ENCODE assay signal across 27 cellular contexts in the genomic region with DNA sequence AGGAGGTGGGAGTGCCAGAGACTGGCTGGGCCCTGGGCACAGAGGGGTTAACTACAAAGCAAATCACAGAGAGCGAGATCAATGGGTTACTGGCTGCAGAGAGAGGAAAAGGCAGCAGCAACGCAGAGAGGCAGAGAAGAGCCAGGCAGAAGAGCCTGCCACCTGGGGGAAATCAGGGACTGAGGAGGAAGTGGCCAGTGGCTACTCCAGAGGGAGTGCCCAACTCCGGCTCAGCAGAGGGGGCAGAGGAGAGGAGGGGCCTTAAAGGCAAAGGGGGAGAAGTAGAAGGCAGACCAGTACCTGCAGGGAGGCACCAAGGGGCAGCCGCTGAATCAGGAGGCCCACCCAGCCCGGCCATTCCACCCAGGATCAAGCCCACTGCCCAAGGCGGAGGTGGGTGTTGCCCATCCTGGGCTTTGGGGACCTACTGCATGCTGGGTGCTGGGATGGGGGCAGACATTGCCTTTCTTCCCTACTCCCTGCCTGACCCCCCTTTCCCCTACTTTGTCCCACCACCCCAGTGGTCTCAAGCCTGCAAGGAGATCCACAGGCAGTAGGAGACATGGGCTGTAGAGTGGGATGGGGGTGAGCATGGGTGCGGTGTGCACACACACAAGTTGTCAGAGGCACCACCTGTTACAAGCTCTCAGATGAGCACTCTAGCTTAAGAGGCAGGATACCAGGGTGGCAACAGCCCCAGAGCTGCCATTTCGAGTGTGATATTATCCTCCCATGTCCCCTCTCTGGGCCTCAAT. TPM values are rescaled to one million over a fixed set of nuclear protein-coding genes. Genes with fewer than 3 reads are reported as not detected.
DNase-seq lines count a peak whose midpoint lies in the region; ATAC-seq, FAIRE-seq and TF ChIP-seq lines count a peak whose summit lies in the region.
"Had no signal": no experiment of that assay in that cellular context is flagged by ENCODE, and none has a peak within 500 bp of the region (broad histone marks: within the 10 kb centered on the region; RNA-seq: fewer than 3 reads in every experiment).

No MANE protein-coding gene starts in this region.

- peaks cover 0 to 21% of the 10 kb centered on the region in 2 donors for H3K27me3 Mint-ChIP-seq in natural killer cell (ENCODE audit: low read depth in 2 of 2)
- H3K27me3 Mint-ChIP-seq in Caco-2 (ENCODE audit: insufficient read depth, unreplicated experiment), result no peaks in the 10 kb centered on the region

- no peaks in the 10 kb centered on the region for H3K36me3 Mint-ChIP-seq in natural killer cell
- peaks cover 19% of the 10 kb centered on the region for H3K36me3 Mint-ChIP-seq in Caco-2 (ENCODE audit: insufficient read depth, unreplicated experiment)
- H3K36me3 Mint-ChIP-seq: activated naive CD4-positive, alpha-beta T cell treated with anti-CD3 and anti-CD28 coated beads, Interleukin-2, amount 10 ng/mL, durations not matched to agents 7 days and 5 days; CD4-positive, alpha-beta memory T cell had no signal

- WGBS in K562 (ENCODE audit: insufficient coverage, low coverage, missing lambda C conversion rate), result 39% methylated on average over 6 of the region's 8 CpGs

- no peaks in the 10 kb centered on the region for H3K27me3 ChIP-seq in K562 (ENCODE audit: control insufficient read depth in 2 of 2, insufficient read depth in 2 of 2, low read length in 2 of 2)
- peaks cover 26% of the 10 kb centered on the region for H3K27me3 ChIP-seq in WERI-Rb-1 (ENCODE audit: insufficient read depth, low read depth, severe bottlenecking)
- no peaks in the 10 kb centered on the region for H3K27me3 ChIP-seq in Caco-2 (replicated peaks; ENCODE audit: control insufficient read depth, insufficient read depth, low read length)

- in situ Hi-C loops in K562 (cut with MboI), result no loop called here

- no peaks in the 10 kb centered on the region for H3K9me3 Mint-ChIP-seq in natural killer cell
- H3K9me3 Mint-ChIP-seq in Caco-2 (ENCODE audit: unreplicated experiment), result no peaks in the 10 kb centered on the region
- H3K9me3 Mint-ChIP-seq: activated naive CD4-positive, alpha-beta T cell treated with anti-CD3 and anti-CD28 coated beads, Interleukin-2, amount 10 ng/mL, durations not matched to agents 7 days and 5 days; CD4-positive, alpha-beta memory T cell; stimulated activated naive B cell treated with anti-CD40 and anti-IgM and Interleukin-4, amounts not matched to agents 10 μg/mL and 1 μg/mL and 100 μg/mL, for 72 hours had no signal

- intact Hi-C loops in K562 (cut with micrococcal nuclease) (no loop called here), natural killer cell (cut with micrococcal nuclease) (no loop called here), Caco-2 (cut with micrococcal nuclease; ENCODE audit: unreplicated experiment) (no loop called here)

- DNase-seq in D721Med (ENCODE audit: insufficient read length, low spot score) (peak; percentile 5), HuH-7 (ENCODE audit: low spot score) (peak; percentile 63), K562 (ENCODE audit: extremely low read depth in 1 of 4, low spot score in 3 of 4) (no peak), natural killer cell (no peak), NCI-H146 (lab: John Stamatoyannopoulos, UW) (no peak), WERI-Rb-1 (no peak), Caco-2 (no peak)
- DNase-seq: activated CD4-positive, alpha-beta T cell treated with anti-CD3 and anti-CD28 coated beads for 36 hours; activated naive CD4-positive, alpha-beta T cell treated with anti-CD3 and anti-CD28 coated beads, Interleukin-2, amount 10 ng/mL, durations not matched to agents 7 days and 5 days; activated T-cell treated with anti-CD3 and anti-CD28 coated beads, Interleukin-2, amount 50 U/mL, for 48 hours; amygdala; CD4-positive, alpha-beta memory T cell; DMS79 treated with DMSO at 0.1 percent for 48 hours; midbrain; NCI-H1436; NCI-H526 treated with DMSO at 0.1 percent for 48 hours; stimulated activated naive B cell treated with anti-CD40 and anti-IgM and Interleukin-4, amounts not matched to agents 10 μg/mL and 1 μg/mL and 100 μg/mL, for 72 hours had no signal

- H3K4me3 Mint-ChIP-seq in natural killer cell (peak overlapping the region; percentile 21), Caco-2 (ENCODE audit: unreplicated experiment) (no peak overlapping the region)
- H3K4me3 Mint-ChIP-seq: activated CD4-positive, alpha-beta T cell treated with anti-CD3 and anti-CD28 coated beads for 36 hours; activated naive CD4-positive, alpha-beta T cell treated with anti-CD3 and anti-CD28 coated beads, Interleukin-2, amount 10 ng/mL, durations not matched to agents 7 days and 5 days; stimulated activated naive B cell treated with anti-CD40 and anti-IgM and Interleukin-4, amounts not matched to agents 10 μg/mL and 1 μg/mL and 100 μg/mL, for 72 hours had no signal

- no peak overlapping the region for H3K27ac Mint-ChIP-seq in natural killer cell
- no peak overlapping the region for H3K27ac Mint-ChIP-seq in Caco-2 (ENCODE audit: unreplicated experiment)
- H3K27ac Mint-ChIP-seq: activated CD4-positive, alpha-beta T cell treated with anti-CD3 and anti-CD28 coated beads for 36 hours; stimulated activated naive B cell treated with anti-CD40 and anti-IgM and Interleukin-4, amounts not matched to agents 10 μg/mL and 1 μg/mL and 100 μg/mL, for 72 hours had no signal

- H3K4me1 ChIP-seq in K562 (replicated peaks in 1 of 2; ENCODE audit: control insufficient read depth in 2 of 2, insufficient read depth in 2 of 2, low read length in 2 of 2) (peaks cover 7 to 23% of the 10 kb centered on the region in 2 experiments; a peak in 4 of 5 replicates), Caco-2 (peaks cover 9% of the 10 kb centered on the region)

- H3K9ac ChIP-seq in K562 (ENCODE audit: insufficient read depth in 1 of 2, low read depth in 2 of 2, low read length in 2 of 2), result no peak overlapping the region

- H3K79me2 ChIP-seq in K562 (ENCODE audit: control insufficient read depth, insufficient read depth, low read length), result no peaks in the 10 kb centered on the region

- POLR2A ChIA-PET in K562 (lab: Yijun Ruan, JAX), result no interaction called here
- POLR2A ChIA-PET in Caco-2 (lab: Charles Lee), result interaction anchor here (0.5 kb wide), 1 partner anchor 18 kb away, joined by 9 read pairs; no protein-coding TSS in a partner anchor

- H4K20me1 ChIP-seq in K562 (replicated peaks; ENCODE audit: control insufficient read depth, insufficient read depth, low read length), result no peaks in the 10 kb centered on the region

- no TSS peak for BruUV-seq in K562 (replicated peaks; lab: Mats Ljungman, UMichigan)
- BruUV-seq in Caco-2 (replicated peaks; lab: Mats Ljungman, UMichigan), result no TSS peak

- H3K9me3 ChIP-seq in K562 (replicated peaks; ENCODE audit: control insufficient read depth, insufficient read depth, low read depth, low read length) (no peaks in the 10 kb centered on the region), WERI-Rb-1 (ENCODE audit: severe bottlenecking) (no peaks in the 10 kb centered on the region), Caco-2 (no peaks in the 10 kb centered on the region)
- H3K9me3 ChIP-seq: neutrophil, thoracic aorta had no signal

- no peak overlapping the region for H2AFZ ChIP-seq in K562 (ENCODE audit: low read depth, low read length)

- no peak overlapping the region; the same call in 1 of the 2 replicates for H3K4me2 ChIP-seq in K562 (ENCODE audit: insufficient read depth, low read length)

- no peak overlapping the region for H3K27ac ChIP-seq in K562 (ENCODE audit: extremely low read depth, low read depth, low read length)
- H3K27ac ChIP-seq in WERI-Rb-1, result no peak overlapping the region
- H3K27ac ChIP-seq: cardiac muscle cell, neutrophil, RWPE1, skin epidermis, thoracic aorta had no signal

- no peaks in the 10 kb centered on the region for H3K9me1 ChIP-seq in K562 (ENCODE audit: control insufficient read depth, insufficient read depth, low read length)

- H3K36me3 ChIP-seq in K562 (ENCODE audit: control insufficient read depth, insufficient read depth, low read length) (peaks cover 3% of the 10 kb centered on the region; the same call in 2 of the 3 replicates), WERI-Rb-1 (no peaks in the 10 kb centered on the region), Caco-2 (ENCODE audit: control insufficient read depth, insufficient read depth, low read length) (no peaks in the 10 kb centered on the region)
- H3K36me3 ChIP-seq: cardiac muscle cell, neutrophil, thoracic aorta had no signal

- CTCF ChIA-PET in K562 (lab: Yijun Ruan, JAX; ENCODE audit: low intra/inter-chr PET ratio), result no interaction called here
- CTCF ChIA-PET in Caco-2 (lab: Charles Lee), result interaction anchor here (0.9 kb wide), 1 partner anchor 41 kb away, joined by 6 read pairs; no protein-coding TSS in a partner anchor

- no peak for TF ChIP-seq RAD21 in K562 (CRISPR knock-in tag; conservative IDR thresholded peaks at IDR 0.05 in 1 of 2, IDR thresholded peaks at IDR 0.05 in 1 of 2)

- H3K4me1 Mint-ChIP-seq in natural killer cell (peaks cover 0 to 20% of the 10 kb centered on the region in 2 donors), Caco-2 (ENCODE audit: low read depth, unreplicated experiment) (peaks cover 12% of the 10 kb centered on the region)

- no peak for TF ChIP-seq POLR2A in K562 (conservative IDR thresholded peaks at IDR 0.05)

- no peak overlapping the region for H3K4me3 ChIP-seq in K562
- no peak overlapping the region for H3K4me3 ChIP-seq in WERI-Rb-1 (ENCODE audit: low read depth, low read length)
- H3K4me3 ChIP-seq in Caco-2 (ENCODE audit: low read depth, low read length), result no peak overlapping the region
- H3K4me3 ChIP-seq: cardiac muscle cell, skin epidermis, thoracic aorta had no signal

- FAIRE-seq in D721Med (lab: Jason Lieb, UNC) (no peak), K562 (lab: Jason Lieb, UNC) (no peak)
- FAIRE-seq: endometrium, GM12891, TTC549 had no signal

- ATAC-seq in K562 (no peak), natural killer cell (no peak), GM19397 (IDR thresholded peaks at IDR 0.05; ENCODE audit: unreplicated experiment) (no peak)
- ATAC-seq: activated CD4-positive, alpha-beta T cell treated with anti-CD3 and anti-CD28 coated beads for 36 hours; stimulated activated naive B cell treated with anti-CD40 and anti-IgM and Interleukin-4, amounts not matched to agents 10 μg/mL and 1 μg/mL and 100 μg/mL, for 72 hours had no signal

- no peak for TF ChIP-seq EP300 in K562 (IDR thresholded peaks at IDR 0.05; ENCODE audit: low read length)

- TF ChIP-seq CTCF in D721Med (IDR thresholded peaks at IDR 0.05; ENCODE audit: insufficient read depth, missing control alignments), result no peak
- no peak for TF ChIP-seq CTCF in K562 (IDR thresholded peaks at IDR 0.05 in 2 of 3, conservative IDR thresholded peaks at IDR 0.05 in 1 of 3; ENCODE audit: insufficient read depth in 2 of 3, low read depth in 1 of 3, low read length in 3 of 3)
- no peak for TF ChIP-seq CTCF in natural killer cell (IDR thresholded peaks at IDR 0.05)
- TF ChIP-seq CTCF in WERI-Rb-1 (IDR thresholded peaks at IDR 0.05; ENCODE audit: low read depth, low read length), result no peak
- no peak for TF ChIP-seq CTCF in Caco-2 (IDR thresholded peaks at IDR 0.05; ENCODE audit: insufficient read depth in 1 of 2, low read depth in 1 of 2, low read length in 1 of 2, severe bottlenecking in 1 of 2, unreplicated experiment in 1 of 2)

RNA-seq across cellular contexts. Expression of a gene that starts 0.9 kb away (rescaled TPM):
- total RNA-seq in K562 (2011; cell fraction: chromatin; rRNA removed; ENCODE audit: low replicate concordance), result 0.44 TPM in 1 of 2 replicates, not detected in the other
- 0.33 and 0.53 TPM in 2 replicates for total RNA-seq in K562 (2011; cell fraction: nucleolus; rRNA removed)
- 0.69 TPM in 1 of 2 replicates, not detected in the other for total RNA-seq in K562 (2011; cell fraction: nucleoplasm; rRNA removed)
- 0.24 TPM in 1 of 2 replicates, not detected in the other for total RNA-seq in K562 (2014; rRNA removed)
- not detected in 2 replicates for total RNA-seq in K562 (2014; rRNA removed; fragmentation: Illumina TruSeq; extraction: Trizol)
- not detected in 2 replicates for total RNA-seq in K562 (2015; rRNA removed; fragmentation: Illumina TruSeq; extraction: Trizol)
- 0.13 and 0.31 TPM in 2 replicates for total RNA-seq in K562 (2021)
- polyA plus RNA-seq in K562 (2011; rRNA removed), result 0.11 TPM in 1 of 2 replicates, not detected in the other
- polyA plus RNA-seq in K562 (2011; cell fraction: cytosol; rRNA removed), result 0.07 TPM in 1 of 2 replicates, not detected in the other
- polyA plus RNA-seq in K562 (2011; cell fraction: nucleus; rRNA removed), result 0.33 and 0.38 TPM in 2 replicates
- 0.28 TPM in 1 of 2 replicates, not detected in the other for polyA plus RNA-seq in K562 (2012)
- polyA plus RNA-seq in K562 (2014; fragmentation: Illumina TruSeq; extraction: Trizol), result not detected in 2 replicates
- polyA plus RNA-seq in K562 (2014; fragmentation: Nextera tagmentation; extraction: Ambion mirVana), result not detected
- polyA plus RNA-seq in K562 (2014; rRNA removed), result not detected in 2 replicates
- not detected in 2 replicates for polyA minus RNA-seq in K562 (2011; rRNA and poly(A)+ RNA removed)
- polyA minus RNA-seq in K562 (2011; cell fraction: cytosol; rRNA and poly(A)+ RNA removed), result not detected in 2 replicates
- 0.27 TPM in 1 of 2 replicates, not detected in the other for polyA minus RNA-seq in K562 (2011; cell fraction: nucleus; rRNA and poly(A)+ RNA removed)
- total RNA-seq in natural killer cell, result under 1 TPM in 2 of 3 donors, not detected in 1; 0.24 to 0.32 TPM
- total RNA-seq in Caco-2 (2022), result 0.27 TPM in 1 of 2 replicates, not detected in the other
- total RNA-seq: cardiac muscle cell; CD4-positive, alpha-beta memory T cell; glomerular endothelial cell; thoracic aorta had no signal
- polyA plus RNA-seq: CD4-positive, alpha-beta memory T cell had no signal

RNA-seq across cellular contexts. Expression of a gene that starts 14.5 kb away (rescaled TPM):
- 16.0 and 39.6 TPM in 2 replicates for total RNA-seq in K562 (2011; cell fraction: chromatin; rRNA removed; ENCODE audit: low replicate concordance)
- total RNA-seq in K562 (2011; cell fraction: nucleolus; rRNA removed), result 46.5 and 53.8 TPM in 2 replicates
- total RNA-seq in K562 (2011; cell fraction: nucleoplasm; rRNA removed), result 23.7 and 29.9 TPM in 2 replicates
- total RNA-seq in K562 (2014; rRNA removed) (69.9 and 81.1 TPM in 2 replicates), K562 (2014; rRNA removed; fragmentation: Illumina TruSeq; extraction: Trizol) (9.3 and 13.6 TPM in 2 replicates), K562 (2015; rRNA removed; fragmentation: Illumina TruSeq; extraction: Trizol) (26.4 TPM in 2 replicates), K562 (2021) (61.7 and 63.4 TPM in 2 replicates), natural killer cell (1 to 10 TPM in 1 of 3 donors, under 1 TPM in 2; 0.25 to 1.2 (median 0.28) TPM), Caco-2 (2022) (24.4 and 24.8 TPM in 2 replicates)
- polyA plus RNA-seq in K562 (2011; rRNA removed) (21.1 and 31.0 TPM in 2 replicates), K562 (2014; fragmentation: Illumina TruSeq; extraction: Trizol) (31.8 and 50.7 TPM in 2 replicates), K562 (2014; fragmentation: Nextera tagmentation; extraction: Ambion mirVana) (1 to 10 TPM; 1.9 to 5.3 TPM), K562 (2014; rRNA removed) (57.7 and 57.8 TPM in 2 replicates)
- polyA plus RNA-seq in K562 (2011; cell fraction: cytosol; rRNA removed), result 32.3 and 62.2 TPM in 2 replicates
- 68.1 and 71.9 TPM in 2 replicates for polyA plus RNA-seq in K562 (2011; cell fraction: nucleus; rRNA removed)
- 31.0 and 75.8 TPM in 2 replicates for polyA plus RNA-seq in K562 (2012)
- 6.5 and 8.8 TPM in 2 replicates for polyA minus RNA-seq in K562 (2011; rRNA and poly(A)+ RNA removed)
- 29.9 and 31.5 TPM in 2 replicates for polyA minus RNA-seq in K562 (2011; cell fraction: cytosol; rRNA and poly(A)+ RNA removed)
- polyA minus RNA-seq in K562 (2011; cell fraction: nucleus; rRNA and poly(A)+ RNA removed), result 15.6 and 25.7 TPM in 2 replicates

RNA-seq across cellular contexts. Expression of a gene that starts 21.9 kb away (rescaled TPM):
- total RNA-seq in K562 (2011; cell fraction: chromatin; rRNA removed; ENCODE audit: low replicate concordance), result 21.8 and 45.7 TPM in 2 replicates
- total RNA-seq in K562 (2011; cell fraction: nucleolus; rRNA removed), result 36.7 and 40.0 TPM in 2 replicates
- 35.6 and 41.5 TPM in 2 replicates for total RNA-seq in K562 (2011; cell fraction: nucleoplasm; rRNA removed)
- total RNA-seq in K562 (2014; rRNA removed), result 22.9 and 27.5 TPM in 2 replicates
- total RNA-seq in K562 (2014; rRNA removed; fragmentation: Illumina TruSeq; extraction: Trizol), result 8.8 and 11.5 TPM in 2 replicates
- 16.1 and 17.0 TPM in 2 replicates for total RNA-seq in K562 (2015; rRNA removed; fragmentation: Illumina TruSeq; extraction: Trizol)
- 23.6 and 24.3 TPM in 2 replicates for total RNA-seq in K562 (2021)
- 14.5 and 21.8 TPM in 2 replicates for polyA plus RNA-seq in K562 (2011; rRNA removed)
- polyA plus RNA-seq in K562 (2011; cell fraction: cytosol; rRNA removed), result 21.8 and 41.2 TPM in 2 replicates
- 56.1 and 59.2 TPM in 2 replicates for polyA plus RNA-seq in K562 (2011; cell fraction: nucleus; rRNA removed)
- 16.4 and 21.6 TPM in 2 replicates for polyA plus RNA-seq in K562 (2012)
- polyA plus RNA-seq in K562 (2014; fragmentation: Illumina TruSeq; extraction: Trizol), result 17.5 and 21.6 TPM in 2 replicates
- 10 to 100 TPM in 1 of 2 experiments, 1 to 10 TPM in 1; 5.9 to 11.6 TPM for polyA plus RNA-seq in K562 (2014; fragmentation: Nextera tagmentation; extraction: Ambion mirVana)
- 22.4 and 24.6 TPM in 2 replicates for polyA plus RNA-seq in K562 (2014; rRNA removed)
- polyA minus RNA-seq in K562 (2011; rRNA and poly(A)+ RNA removed), result 5.2 and 12.7 TPM in 2 replicates
- 9.3 and 11.3 TPM in 2 replicates for polyA minus RNA-seq in K562 (2011; cell fraction: cytosol; rRNA and poly(A)+ RNA removed)
- polyA minus RNA-seq in K562 (2011; cell fraction: nucleus; rRNA and poly(A)+ RNA removed), result 10.1 and 12.6 TPM in 2 replicates
- 10 to 100 TPM; 23.0 to 28.7 (median 26.4) TPM for total RNA-seq in natural killer cell
- total RNA-seq in Caco-2 (2022), result 19.3 and 19.4 TPM in 2 replicates

RNA-seq across cellular contexts. Expression of a gene that starts 27.0 kb away (rescaled TPM):
- 160 and 200 TPM in 2 replicates for total RNA-seq in K562 (2011; cell fraction: chromatin; rRNA removed; ENCODE audit: low replicate concordance)
- 170 and 183 TPM in 2 replicates for total RNA-seq in K562 (2011; cell fraction: nucleolus; rRNA removed)
- total RNA-seq in K562 (2011; cell fraction: nucleoplasm; rRNA removed), result 181 and 259 TPM in 2 replicates
- total RNA-seq in K562 (2014; rRNA removed), result 282 and 295 TPM in 2 replicates
- total RNA-seq in K562 (2014; rRNA removed; fragmentation: Illumina TruSeq; extraction: Trizol), result 347 and 353 TPM in 2 replicates
- 306 and 312 TPM in 2 replicates for total RNA-seq in K562 (2015; rRNA removed; fragmentation: Illumina TruSeq; extraction: Trizol)
- total RNA-seq in K562 (2021), result 402 and 426 TPM in 2 replicates
- 699 and 703 TPM in 2 replicates for polyA plus RNA-seq in K562 (2011; rRNA removed)
- polyA plus RNA-seq in K562 (2011; cell fraction: cytosol; rRNA removed), result 552 and 733 TPM in 2 replicates
- polyA plus RNA-seq in K562 (2011; cell fraction: nucleus; rRNA removed), result 176 and 282 TPM in 2 replicates
- polyA plus RNA-seq in K562 (2012), result 544 and 794 TPM in 2 replicates
- polyA plus RNA-seq in K562 (2014; fragmentation: Illumina TruSeq; extraction: Trizol), result 395 and 506 TPM in 2 replicates
- 100 to 1,000 TPM; 368 to 462 TPM for polyA plus RNA-seq in K562 (2014; fragmentation: Nextera tagmentation; extraction: Ambion mirVana)
- 257 and 313 TPM in 2 replicates for polyA plus RNA-seq in K562 (2014; rRNA removed)
- polyA minus RNA-seq in K562 (2011; rRNA and poly(A)+ RNA removed), result 964 and 1,011 TPM in 2 replicates
- 200 and 235 TPM in 2 replicates for polyA minus RNA-seq in K562 (2011; cell fraction: cytosol; rRNA and poly(A)+ RNA removed)
- polyA minus RNA-seq in K562 (2011; cell fraction: nucleus; rRNA and poly(A)+ RNA removed), result 52.8 and 107 TPM in 2 replicates
- 100 to 1,000 TPM; 276 to 295 (median 291) TPM for total RNA-seq in natural killer cell
- total RNA-seq in Caco-2 (2022), result 524 and 554 TPM in 2 replicates

Comparison
In these comparisons a context has a peak if more than half of its experiments do, and no peak if none do; other contexts are left out.
1. DNase-seq: peak in D721Med (single experiment) and HuH-7 (single experiment); none in K562 (0 of 4), natural killer cell (single experiment), NCI-H146 (single experiment), WERI-Rb-1 (single experiment) and Caco-2 (0 of 2).
2. RNA of a gene that starts 14.5 kb away (total RNA-seq): 9.3 to 81.1 TPM in K562 and 24.4 to 24.8 TPM in Caco-2; 0.25 to 1.2 TPM in natural killer cell; every median in the first group is over 4 times any median in the second.